In genomic region chr4:16670726-16671125, GRCh38 we compare ENCODE assay signal across 7 cellular contexts.
"Had no signal": no experiment of that assay in that cellular context is flagged by ENCODE, and none has a peak within 500 bp of the region (broad histone marks: within the 10 kb centered on the region; RNA-seq: fewer than 3 reads in every experiment).

No MANE protein-coding gene starts in this region.

- H3K4me3 ChIP-seq: GM23248 had no signal

- H3K4me1 Mint-ChIP-seq: IgD-negative memory B cell had no signal

- DNase-seq: GM23248, GOT3, H7, HCEC 1CT, KBM-7 had no signal

- H3K36me3 Mint-ChIP-seq: IgD-negative memory B cell had no signal

- H3K4me3 Mint-ChIP-seq: IgD-negative memory B cell had no signal

- ATAC-seq: HepG2 had no signal

- H3K27ac Mint-ChIP-seq: IgD-negative memory B cell had no signal

- H3K27me3 Mint-ChIP-seq: IgD-negative memory B cell had no signal
